In the genomic region with DNA sequence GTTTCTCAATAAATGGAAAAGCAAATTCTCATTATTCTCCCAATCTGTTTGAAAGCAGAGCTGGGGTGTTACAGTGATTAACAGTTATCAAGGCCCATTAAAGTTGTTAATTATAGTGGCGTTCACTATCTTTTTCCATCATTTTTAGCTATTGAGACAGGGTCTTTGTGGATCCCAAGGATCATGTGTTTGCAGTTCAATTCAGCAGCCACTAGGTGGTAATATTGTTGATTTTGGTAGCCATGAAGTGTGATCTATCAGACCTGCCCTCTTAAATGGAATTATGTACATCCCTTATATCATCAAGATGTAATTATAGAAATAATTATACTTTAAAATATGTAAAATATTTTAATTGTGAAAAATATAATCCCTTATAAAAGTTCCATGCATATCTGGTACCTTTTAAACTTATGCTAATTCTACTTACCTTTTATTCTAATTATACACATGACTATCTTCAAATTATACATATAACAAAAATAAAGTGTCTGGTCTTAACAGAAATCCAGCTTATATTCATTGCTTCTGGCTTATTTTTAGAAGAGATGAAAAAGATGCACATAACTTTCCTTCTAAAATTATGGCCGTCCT, we compare ENCODE assay signal across 8 cellular contexts.
DNase-seq lines count a peak whose midpoint lies in the region; ATAC-seq and TF ChIP-seq lines count a peak whose summit lies in the region.

No MANE protein-coding gene starts in this region.

- TF ChIP-seq CTCF in heart right ventricle (IDR thresholded peaks at IDR 0.05) (peak in 8 of 9 donors; percentile 19 to 64 (median 53)), Panc1 (IDR thresholded peaks at IDR 0.05) (peak; percentile 72; the same call in 1 of the 2 replicates), fibroblast of pulmonary artery (IDR thresholded peaks at IDR 0.05; ENCODE audit: low read length, missing control alignments) (peak; percentile 80), tibial nerve (IDR thresholded peaks at IDR 0.05) (peak in 3 of 5 experiments; percentile 38 to 52 (median 38))

- in situ Hi-C loops in Panc1 (cut with HindIII; ENCODE audit: low pct_unique_long_range_greater_than_20kb, low sequenced_read_pairs) = no loop called here

- intact Hi-C loops in heart right ventricle (cut with DNase I) = loop anchor here in 3 of 10 donors (10.0 kb wide), 2 partner anchors 111 to 151 kb away; no protein-coding TSS in a partner anchor
- intact Hi-C loops in left ventricle myocardium superior (cut with micrococcal nuclease) = loop anchor here (10.0 kb wide), 1 partner anchor 151 kb away; no protein-coding TSS in a partner anchor
- intact Hi-C loops in Panc1 (cut with micrococcal nuclease; ENCODE audit: unreplicated experiment) = no loop called here

- no peak for TF ChIP-seq POLR2A in tibial nerve (IDR thresholded peaks at IDR 0.05)

- H3K4me1 ChIP-seq in heart right ventricle = no peaks in the 10 kb centered on the region
- H3K4me1 ChIP-seq in Panc1 (ENCODE audit: control insufficient read depth, insufficient read depth, low read length) = no peaks in the 10 kb centered on the region
- H3K4me1 ChIP-seq in tibial nerve = no peaks in the 10 kb centered on the region

- H3K27me3 ChIP-seq in heart right ventricle (peaks cover 0 to 8% (median 0%) of the 10 kb centered on the region in 7 donors), Panc1 (ENCODE audit: control insufficient read depth, insufficient read depth, low read length) (no peaks in the 10 kb centered on the region; the same call in 1 of the 2 replicates), tibial nerve (no peaks in the 10 kb centered on the region)

- TF ChIP-seq EP300 in tibial nerve (IDR thresholded peaks at IDR 0.05) = no peak

- no peak for ATAC-seq in heart right ventricle
- ATAC-seq in left ventricle myocardium superior = no peak
- ATAC-seq in Panc1 = no peak

- DNase-seq in heart right ventricle (no peak), left ventricle myocardium superior (no peak), Panc1 (ENCODE audit: low read depth, low spot score) (no peak), fibroblast of pulmonary artery (ENCODE audit: low read depth) (peak; percentile 76), tibial nerve (ENCODE audit: low spot score in 2 of 2) (no peak), amniotic stem cell (lab: John Stamatoyannopoulos, UW) (no peak), AG08395 (ENCODE audit: low spot score) (no peak), NCI-H2107 (lab: John Stamatoyannopoulos, UW) (no peak)

- POLR2A ChIA-PET in Panc1 (lab: Charles Lee) = no interaction called here

- CTCF ChIA-PET in Panc1 (lab: Charles Lee) = interaction anchor here (0.7 to 1.3 kb wide), 3 partner anchors 10 to 112 kb away, joined by 3 to 8 read pairs (median 7); no protein-coding TSS in a partner anchor

- BruUV-seq in Panc1 (replicated peaks; lab: Mats Ljungman, UMichigan) = no TSS peak

- WGBS in heart right ventricle, 2 donors = 59 to 61% methylated on average over 2 of the region's 2 CpGs
- WGBS in tibial nerve, 2 donors = 66 to 69% methylated on average over 2 of the region's 2 CpGs

- H3K27ac ChIP-seq in heart right ventricle (no peak overlapping the region), Panc1 (ENCODE audit: low read length) (no peak overlapping the region), tibial nerve (no peak overlapping the region)

- peaks cover 0 to 8% (median 0%) of the 10 kb centered on the region in 11 donors for H3K9me3 ChIP-seq in heart right ventricle
- no peaks in the 10 kb centered on the region for H3K9me3 ChIP-seq in Panc1 (ENCODE audit: control insufficient read depth, insufficient read depth, low read depth, low read length)
- H3K9me3 ChIP-seq in tibial nerve = no peaks in the 10 kb centered on the region

- H3K36me3 ChIP-seq in heart right ventricle (no peaks in the 10 kb centered on the region), Panc1 (ENCODE audit: control insufficient read depth, insufficient read depth, low read length) (no peaks in the 10 kb centered on the region), tibial nerve (no peaks in the 10 kb centered on the region)

- no peak overlapping the region for H3K4me3 ChIP-seq in heart right ventricle
- no peak overlapping the region for H3K4me3 ChIP-seq in Panc1 (ENCODE audit: low read depth in 2 of 2, low read length in 2 of 2)
- no peak overlapping the region for H3K4me3 ChIP-seq in fibroblast of pulmonary artery (replicated peaks; ENCODE audit: low read depth, low read length)
- H3K4me3 ChIP-seq in tibial nerve = no peak overlapping the region
